ENCODE assay signal across 13 cellular contexts in the genomic region with DNA sequence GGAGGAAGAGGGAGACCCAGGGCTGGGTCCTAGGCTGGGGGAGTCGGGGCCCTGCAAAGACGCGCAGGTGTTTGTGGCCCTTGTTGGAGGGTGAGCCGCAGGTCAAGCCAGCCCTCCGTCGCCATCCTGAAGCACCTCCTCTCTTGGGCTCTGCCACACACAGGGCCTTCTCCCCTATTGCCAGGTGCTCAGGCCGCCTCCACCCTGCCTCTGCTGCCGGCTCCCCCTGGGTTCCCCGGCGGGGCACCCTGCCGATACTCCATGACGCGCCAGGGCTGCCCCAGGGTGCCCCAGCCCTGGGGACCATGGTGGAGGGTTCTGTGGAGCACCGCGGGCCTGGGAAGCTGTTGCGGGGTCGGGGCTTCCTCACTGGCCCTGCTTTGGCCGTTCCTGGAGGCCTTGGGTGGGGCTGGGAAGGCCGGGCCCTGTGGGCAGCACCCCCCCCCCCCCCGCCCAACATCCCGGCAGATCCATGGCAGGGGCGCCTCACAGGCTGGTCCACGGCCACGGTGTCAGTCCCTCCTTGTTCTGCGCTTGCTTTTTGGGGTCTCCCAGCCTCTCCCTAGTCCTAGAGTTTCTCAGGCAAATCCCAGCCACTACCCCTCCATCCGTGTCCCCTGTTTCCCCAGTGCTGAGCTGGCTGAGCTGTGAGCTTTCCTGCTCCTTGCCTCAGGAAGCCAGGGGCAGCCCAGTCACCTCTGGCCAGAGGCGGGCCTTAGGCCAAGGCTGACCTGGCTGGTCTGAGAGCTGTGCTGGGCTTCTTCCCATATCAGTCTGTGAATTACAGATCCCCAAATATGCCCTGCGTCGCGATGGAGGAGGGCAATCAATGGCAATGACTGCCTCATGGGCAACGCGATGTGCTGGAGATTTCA. TPM values are rescaled to one million over a fixed set of nuclear protein-coding genes. Genes with fewer than 3 reads are reported as not detected.
DNase-seq lines count a peak whose midpoint lies in the region; ATAC-seq and TF ChIP-seq lines count a peak whose summit lies in the region.
"Had no signal": no experiment of that assay in that cellular context is flagged by ENCODE, and none has a peak within 500 bp of the region (broad histone marks: within the 10 kb centered on the region; RNA-seq: fewer than 3 reads in every experiment).

No MANE protein-coding gene starts in this region.

- no TSS peak for BruUV-seq in OCI-LY7 (replicated peaks; lab: Mats Ljungman, UMichigan)

- H3K4me3 Mint-ChIP-seq in progenitor cell of endocrine pancreas (ENCODE audit: low read depth) = peak overlapping the region; percentile 69

- H3K27ac Mint-ChIP-seq in progenitor cell of endocrine pancreas = peak overlapping the region; percentile 14

- H2AFZ ChIP-seq in OCI-LY7 (ENCODE audit: low read length) = no peak overlapping the region

- H3K79me2 ChIP-seq in OCI-LY7 (ENCODE audit: insufficient read depth, low read depth, low read length) = peaks cover 30% of the 10 kb centered on the region

- POLR2A ChIA-PET in OCI-LY7 (lab: Charles Lee) = interaction anchor here (1.4 to 3.5 kb wide), 3 partner anchors 10 to 78 kb away, joined by 6 to 12 read pairs (median 6); no protein-coding TSS in a partner anchor

- H3K27me3 Mint-ChIP-seq in progenitor cell of endocrine pancreas = peaks cover 31% of the 10 kb centered on the region

- peaks cover 1% of the 10 kb centered on the region for H3K4me1 Mint-ChIP-seq in progenitor cell of endocrine pancreas (ENCODE audit: low read depth)

- H3K4me1 ChIP-seq in OCI-LY7 (ENCODE audit: insufficient read depth, low read length, poor library complexity, severe bottlenecking) (peaks cover 56% of the 10 kb centered on the region), left ventricle myocardium inferior (peaks cover 84% of the 10 kb centered on the region)

- no peaks in the 10 kb centered on the region for H3K9me2 ChIP-seq in OCI-LY7 (ENCODE audit: insufficient read depth, low read length)

- no peaks in the 10 kb centered on the region for H3K9me3 ChIP-seq in OCI-LY7 (ENCODE audit: low read length)
- no peaks in the 10 kb centered on the region for H3K9me3 ChIP-seq in left ventricle myocardium inferior (replicated peaks)

- H3K9me3 Mint-ChIP-seq in progenitor cell of endocrine pancreas (ENCODE audit: low read depth) = no peaks in the 10 kb centered on the region

- H3K27ac ChIP-seq in OCI-LY7 (ENCODE audit: low read depth, low read length, poor library complexity, severe bottlenecking) (peak overlapping the region; percentile 99), left ventricle myocardium inferior (replicated peaks) (peak overlapping the region; percentile 87)
- H3K27ac ChIP-seq: SK-N-MC had no signal

- CTCF ChIA-PET in OCI-LY7 (lab: Charles Lee; ENCODE audit: unreplicated experiment) = interaction anchor here (1.2 kb wide), 1 partner anchor 10 kb away, joined by 3 read pairs; no protein-coding TSS in a partner anchor

- H3K27me3 ChIP-seq in left ventricle myocardium inferior (ENCODE audit: low read depth) = no peaks in the 10 kb centered on the region

- no peaks in the 10 kb centered on the region for H4K20me1 ChIP-seq in OCI-LY7 (ENCODE audit: insufficient read depth, low read length)

- peak overlapping the region; percentile 97 for H3K4me2 ChIP-seq in OCI-LY7 (ENCODE audit: low read length)

- DNase-seq in OCI-LY7 (ENCODE audit: low spot score) (no peak), left ventricle myocardium inferior (no peak), progenitor cell of endocrine pancreas (ENCODE audit: low spot score, unreplicated experiment) (no peak), SKM-1 (lab: John Stamatoyannopoulos, UW; ENCODE audit: unreplicated experiment) (no peak), DMS79 (lab: John Stamatoyannopoulos, UW) (no peak)
- no peak for DNase-seq in activated CD8-positive, alpha-beta memory T cell treated with anti-CD3 and anti-CD28 coated beads for 24 hours
- DNase-seq: activated effector memory CD4-positive, alpha-beta T cell treated with Interleukin-2 at 50 U/mL for 16 hours; midbrain; NCI-H187; stimulated activated CD4-positive, alpha-beta T cell treated with anti-CD3 and anti-CD28 coated beads, Interleukin-1b, Interleukin-23, amount 100 ng/mL, for 48 hours had no signal

- H3K4me3 ChIP-seq in GM08714 (ENCODE audit: low read length) = peak overlapping the region; percentile 61; the same call in 1 of the 2 replicates
- peak overlapping the region; percentile 74 for H3K4me3 ChIP-seq in OCI-LY7 (ENCODE audit: low read depth, low read length, poor library complexity, severe bottlenecking)
- H3K4me3 ChIP-seq in left ventricle myocardium inferior = peak overlapping the region; percentile 89

- H3K36me3 Mint-ChIP-seq in progenitor cell of endocrine pancreas (ENCODE audit: insufficient read depth) = no peaks in the 10 kb centered on the region

- no peak for TF ChIP-seq CTCF in OCI-LY7 (conservative IDR thresholded peaks at IDR 0.05; ENCODE audit: low read length)
- TF ChIP-seq CTCF in left ventricle myocardium inferior (IDR thresholded peaks at IDR 0.05; ENCODE audit: borderline replicate concordance) = no peak
- no peak for TF ChIP-seq CTCF in progenitor cell of endocrine pancreas (IDR thresholded peaks at IDR 0.05; ENCODE audit: unreplicated experiment)

- H3K36me3 ChIP-seq in OCI-LY7 (ENCODE audit: insufficient read depth, low read length) (no peaks in the 10 kb centered on the region), left ventricle myocardium inferior (no peaks in the 10 kb centered on the region)

- intact Hi-C loops in OCI-LY7 (cut with micrococcal nuclease; ENCODE audit: unreplicated experiment) = loop anchor here (5.0 kb wide), 2 partner anchors 98 to 623 kb away; no protein-coding TSS in a partner anchor
- intact Hi-C loops in left ventricle myocardium inferior (cut with micrococcal nuclease) = loop anchor here (10.0 kb wide), 1 partner anchor 60 kb away; no protein-coding TSS in a partner anchor

- ATAC-seq in HG02884 (IDR thresholded peaks at IDR 0.05; ENCODE audit: unreplicated experiment) = no peak

RNA-seq across cellular contexts. Expression of gene ADORA2A, which starts 2.3 kb away (rescaled TPM):
- total RNA-seq in OCI-LY7 (2014; rRNA removed; shearing (Covaris generic)) = 31.2 and 35.7 TPM in 2 replicates
- total RNA-seq in OCI-LY7 (2022) (29.5 and 35.0 TPM in 2 replicates), left ventricle myocardium inferior (3.6 TPM), progenitor cell of endocrine pancreas (5.2 and 6.4 TPM in 2 replicates)
